ENCODE assay signal across 23 cellular contexts in genomic region chr4:119733431-119733830, GRCh38.
A peak's percentile ranks its signal among the peaks of the same experiment; 100 is the strongest.
DNase-seq lines count a peak whose midpoint lies in the region; ATAC-seq and TF ChIP-seq lines count a peak whose summit lies in the region.
"Had no signal": no experiment of that assay in that cellular context is flagged by ENCODE, and none has a peak within 500 bp of the region (broad histone marks: within the 10 kb centered on the region; RNA-seq: fewer than 3 reads in every experiment).

No MANE protein-coding gene starts in this region.

- intact Hi-C loops in tibial artery (cut with DNase I; ENCODE audit: low total_unique reads) (loop anchor here (10.0 kb wide), 1 partner anchor 749 kb away; no protein-coding TSS in a partner anchor), left lung (cut with DNase I) (no loop called here)
- intact Hi-C loops in activated naive CD4-positive, alpha-beta T cell treated with anti-CD3 and anti-CD28 coated beads for 36 hours (cut with micrococcal nuclease) = no loop called here

- peaks cover 2% of the 10 kb centered on the region for H3K27me3 Mint-ChIP-seq in activated naive CD4-positive, alpha-beta T cell treated with anti-CD3 and anti-CD28 coated beads for 36 hours (ENCODE audit: low read depth)
- H3K27me3 Mint-ChIP-seq: activated CD8-positive, alpha-beta memory T cell treated with anti-CD3 and anti-CD28 coated beads, Interleukin-2, amount 10 ng/mL, durations not matched to agents 7 days and 5 days had no signal

- H3K79me2 ChIP-seq in Karpas-422 (ENCODE audit: low read length) = no peaks in the 10 kb centered on the region

- H3K4me1 ChIP-seq in tibial artery (peaks cover 0 to 96% (median 51%) of the 10 kb centered on the region in 4 donors), left lung (peaks cover 4 to 14% of the 10 kb centered on the region in 2 donors), Karpas-422 (ENCODE audit: low read length) (no peaks in the 10 kb centered on the region)
- H3K4me1 ChIP-seq: prostate gland had no signal

- no peak overlapping the region for H3K4me2 ChIP-seq in Karpas-422 (ENCODE audit: low read depth, low read length, poor library complexity, severe bottlenecking)

- no peaks in the 10 kb centered on the region for H4K20me1 ChIP-seq in Karpas-422 (ENCODE audit: insufficient read depth, low read depth, low read length)

- H3K9me2 ChIP-seq in Karpas-422 (replicated peaks; ENCODE audit: insufficient read depth, low read length) = no peaks in the 10 kb centered on the region

- H3K36me3 ChIP-seq in tibial artery (no peaks in the 10 kb centered on the region), left lung (no peaks in the 10 kb centered on the region), Karpas-422 (ENCODE audit: insufficient read depth, low read length) (no peaks in the 10 kb centered on the region)
- H3K36me3 ChIP-seq: neutrophil, prostate gland, sigmoid colon had no signal

- CTCF ChIA-PET in activated naive CD4-positive, alpha-beta T cell treated with anti-CD3 and anti-CD28 coated beads for 36 hours (lab: Charles Lee) = no interaction called here

- H3K27me3 ChIP-seq in tibial artery = no peaks in the 10 kb centered on the region
- H3K27me3 ChIP-seq in left lung = no peaks in the 10 kb centered on the region
- no peaks in the 10 kb centered on the region for H3K27me3 ChIP-seq in Karpas-422 (ENCODE audit: low read length)
- H3K27me3 ChIP-seq: neutrophil, sigmoid colon had no signal

- DNase-seq in LHCN-M2 (ENCODE audit: low read depth) = peak; percentile 53
- peak; percentile 35 for DNase-seq in astrocyte of the spinal cord (ENCODE audit: low read depth, low spot score)
- peak; percentile 77 for DNase-seq in iris pigment epithelial cell (ENCODE audit: low read depth)
- no peak for DNase-seq in tibial artery
- DNase-seq in left lung = no peak
- DNase-seq in Karpas-422 = no peak
- no peak for DNase-seq in activated naive CD4-positive, alpha-beta T cell treated with anti-CD3 and anti-CD28 coated beads for 36 hours
- no peak for DNase-seq in NCI-H1092 (lab: John Stamatoyannopoulos, UW)
- DNase-seq: activated CD8-positive, alpha-beta memory T cell treated with anti-CD3 and anti-CD28 coated beads, Interleukin-2, amount 10 ng/mL, durations not matched to agents 7 days and 5 days; activated naive CD4-positive, alpha-beta T cell treated with anti-CD3 and anti-CD28 coated beads, Interleukin-2, amount 50 U/mL, for 16 hours; amygdala; Calu3; NCI-H1694 treated with DMSO at 0.1 percent for 48 hours; NCI-H2171; NCI-H510A treated with DMSO at 0.1 percent for 48 hours; SHP77; sigmoid colon; stimulated activated naive CD8-positive, alpha-beta T cell treated with anti-CD3 and anti-CD28 coated beads, Interleukin-15, Interleukin-2, amounts not matched to agents 100 U/mL and 50 U/mL, for 24 hours; T1000 had no signal

- H3K9me3 ChIP-seq in tibial artery = no peaks in the 10 kb centered on the region
- no peaks in the 10 kb centered on the region for H3K9me3 ChIP-seq in left lung
- H3K9me3 ChIP-seq in Karpas-422 (ENCODE audit: low read length) = no peaks in the 10 kb centered on the region
- H3K9me3 ChIP-seq: neutrophil, prostate gland, sigmoid colon had no signal

- H3K9me3 Mint-ChIP-seq in activated naive CD4-positive, alpha-beta T cell treated with anti-CD3 and anti-CD28 coated beads for 36 hours = peaks cover 6% of the 10 kb centered on the region
- H3K9me3 Mint-ChIP-seq: activated T-helper 1 cell treated with anti-CD3 and anti-CD28 coated beads, Interleukin-12 subunit alpha, Interleukin-12 subunit beta, Interleukin-2, Interleukin-4 antibody, amounts not matched to agents 30 ng/mL and 10 ng/mL and 1 ng/mL, durations not matched to agents 14 hours and 24 hours and 36 hours had no signal

- ATAC-seq in left lung = no peak
- ATAC-seq: activated CD8-positive, alpha-beta memory T cell treated with anti-CD3 and anti-CD28 coated beads, Interleukin-2, amount 10 ng/mL, durations not matched to agents 7 days and 5 days; stimulated activated naive CD8-positive, alpha-beta T cell treated with anti-CD3 and anti-CD28 coated beads, Interleukin-15, Interleukin-2, amounts not matched to agents 100 U/mL and 50 U/mL, for 24 hours had no signal

- no peaks in the 10 kb centered on the region for H3K4me1 Mint-ChIP-seq in activated naive CD4-positive, alpha-beta T cell treated with anti-CD3 and anti-CD28 coated beads for 36 hours (ENCODE audit: low read depth)
- H3K4me1 Mint-ChIP-seq: activated CD8-positive, alpha-beta memory T cell treated with anti-CD3 and anti-CD28 coated beads, Interleukin-2, amount 10 ng/mL, durations not matched to agents 7 days and 5 days; central memory CD8-positive, alpha-beta T cell had no signal

- H3K9ac ChIP-seq in Karpas-422 (ENCODE audit: low read length) = no peak overlapping the region

- H3K4me3 Mint-ChIP-seq in activated naive CD4-positive, alpha-beta T cell treated with anti-CD3 and anti-CD28 coated beads for 36 hours = no peak overlapping the region
- H3K4me3 Mint-ChIP-seq: activated CD8-positive, alpha-beta memory T cell treated with anti-CD3 and anti-CD28 coated beads, Interleukin-2, amount 10 ng/mL, durations not matched to agents 7 days and 5 days; activated T-helper 1 cell treated with anti-CD3 and anti-CD28 coated beads, Interleukin-12 subunit alpha, Interleukin-12 subunit beta, Interleukin-2, Interleukin-4 antibody, amounts not matched to agents 30 ng/mL and 10 ng/mL and 1 ng/mL, durations not matched to agents 14 hours and 24 hours and 36 hours; central memory CD8-positive, alpha-beta T cell had no signal

- H3K27ac ChIP-seq in tibial artery (peak overlapping the region; percentile 68 to 75), left lung (no peak overlapping the region), Karpas-422 (ENCODE audit: low read length) (no peak overlapping the region)
- H3K27ac ChIP-seq: neutrophil had no signal

- H3K4me3 ChIP-seq in astrocyte of the spinal cord (ENCODE audit: low read depth, low read length) (no peak overlapping the region), tibial artery (no peak overlapping the region), left lung (no peak overlapping the region), Karpas-422 (ENCODE audit: low read length) (no peak overlapping the region)
- H3K4me3 ChIP-seq: prostate gland, sigmoid colon had no signal

- in situ Hi-C loops in astrocyte of the spinal cord (cut with HindIII; ENCODE audit: low sequenced_read_pairs) = no loop called here

- TF ChIP-seq CTCF in astrocyte of the spinal cord (IDR thresholded peaks at IDR 0.05; ENCODE audit: low read depth, low read length) (no peak), tibial artery (IDR thresholded peaks at IDR 0.05) (no peak), left lung (IDR thresholded peaks at IDR 0.05) (no peak)

- H3K36me3 Mint-ChIP-seq in activated naive CD4-positive, alpha-beta T cell treated with anti-CD3 and anti-CD28 coated beads for 36 hours (ENCODE audit: low read depth) = no peaks in the 10 kb centered on the region
- H3K36me3 Mint-ChIP-seq: activated CD8-positive, alpha-beta memory T cell treated with anti-CD3 and anti-CD28 coated beads, Interleukin-2, amount 10 ng/mL, durations not matched to agents 7 days and 5 days had no signal

- no peak overlapping the region for H2AFZ ChIP-seq in Karpas-422 (ENCODE audit: low read length)

- no peak overlapping the region for H3K27ac Mint-ChIP-seq in activated naive CD4-positive, alpha-beta T cell treated with anti-CD3 and anti-CD28 coated beads for 36 hours
- H3K27ac Mint-ChIP-seq: activated CD8-positive, alpha-beta memory T cell treated with anti-CD3 and anti-CD28 coated beads, Interleukin-2, amount 10 ng/mL, durations not matched to agents 7 days and 5 days; activated T-helper 1 cell treated with anti-CD3 and anti-CD28 coated beads, Interleukin-12 subunit alpha, Interleukin-12 subunit beta, Interleukin-2, Interleukin-4 antibody, amounts not matched to agents 30 ng/mL and 10 ng/mL and 1 ng/mL, durations not matched to agents 14 hours and 24 hours and 36 hours had no signal

Comparison
In these comparisons a context has a peak if more than half of its experiments do, and no peak if none do; other contexts are left out.
1. DNase-seq: peak in LHCN-M2 (single experiment), astrocyte of the spinal cord (single experiment) and iris pigment epithelial cell (single experiment); none in tibial artery (0 of 2), left lung (0 of 2), Karpas-422 (single experiment), activated naive CD4-positive, alpha-beta T cell treated with anti-CD3 and anti-CD28 coated beads for 36 hours (single experiment) and NCI-H1092 (single experiment).
2. H3K27ac ChIP-seq: peak in tibial artery (2 of 2); none in left lung (0 of 2) and Karpas-422 (single experiment).